10 cellular contexts compared by ENCODE assay signal in genomic region chr5:167565555-167565954, GRCh38.
DNase-seq lines count a peak whose midpoint lies in the region; FAIRE-seq and TF ChIP-seq lines count a peak whose summit lies in the region.
"Had no signal": no experiment of that assay in that cellular context is flagged by ENCODE, and none has a peak within 500 bp of the region (broad histone marks: within the 10 kb centered on the region; RNA-seq: fewer than 3 reads in every experiment).

No MANE protein-coding gene starts in this region.

- no peak overlapping the region for H3K4me3 Mint-ChIP-seq in nephron
- H3K4me3 Mint-ChIP-seq: effector memory CD8-positive, alpha-beta T cell; natural killer cell had no signal

- TF ChIP-seq CTCF in bronchial epithelial cell (IDR thresholded peaks at IDR 0.05; ENCODE audit: insufficient read depth, low read length, severe bottlenecking) (peak; percentile 7), nephron (IDR thresholded peaks at IDR 0.05; ENCODE audit: unreplicated experiment in 3 of 3) (peak in 2 of 3 experiments; percentile 21 to 35)

- no peak overlapping the region for H3K4me3 ChIP-seq in bronchial epithelial cell (ENCODE audit: low read depth, low read length)

- H3K36me3 Mint-ChIP-seq in nephron (ENCODE audit: low read depth) = no peaks in the 10 kb centered on the region
- H3K36me3 Mint-ChIP-seq: natural killer cell had no signal

- FAIRE-seq in G401.6 (lab: Jason Lieb, UNC) = peak; percentile 92
- FAIRE-seq in bronchial epithelial cell (lab: Jason Lieb, UNC) = no peak

- no peaks in the 10 kb centered on the region for H3K36me3 ChIP-seq in bronchial epithelial cell (ENCODE audit: control insufficient read depth, insufficient read depth, low read length)

- no peaks in the 10 kb centered on the region for H3K4me1 Mint-ChIP-seq in nephron
- H3K4me1 Mint-ChIP-seq: natural killer cell had no signal

- DNase-seq in LoVo (ENCODE audit: low spot score) (peak; percentile 20), bronchial epithelial cell (ENCODE audit: low read depth) (peak; percentile 35), NCI-H524 treated with DMSO at 0.1 percent for 48 hours (lab: John Stamatoyannopoulos, UW) (no peak), HPDE6-E6E7 (ENCODE audit: extremely low spot score) (no peak), GM19238 (ENCODE audit: insufficient read length, low spot score) (no peak)
- DNase-seq in NK-92 treated with Interleukin-12 subunit alpha and Interleukin-12 subunit beta, amount 100 ng/mL, for 24 hours (lab: John Stamatoyannopoulos, UW) = no peak
- DNase-seq: effector memory CD8-positive, alpha-beta T cell; natural killer cell had no signal

- no peaks in the 10 kb centered on the region for H3K27me3 ChIP-seq in bronchial epithelial cell (ENCODE audit: control insufficient read depth, insufficient read depth, low read length)

- peaks cover 16% of the 10 kb centered on the region for H3K27me3 Mint-ChIP-seq in nephron (ENCODE audit: low read depth)
- H3K27me3 Mint-ChIP-seq: effector memory CD8-positive, alpha-beta T cell had no signal

- H3K9me3 Mint-ChIP-seq in nephron = no peaks in the 10 kb centered on the region

- H3K27ac Mint-ChIP-seq in nephron = no peak overlapping the region
- H3K27ac Mint-ChIP-seq: effector memory CD8-positive, alpha-beta T cell; natural killer cell had no signal

Comparison
In these comparisons a context has a peak if more than half of its experiments do, and no peak if none do; other contexts are left out.
1. DNase-seq: peak in LoVo (single experiment) and bronchial epithelial cell (single experiment); none in NCI-H524 treated with DMSO at 0.1 percent for 48 hours (single experiment), HPDE6-E6E7 (single experiment), NK-92 treated with Interleukin-12 subunit alpha and Interleukin-12 subunit beta, amount 100 ng/mL, for 24 hours (single experiment) and GM19238 (single experiment).